In genomic region chr4:138982754-138983153, GRCh38 we compare ENCODE assay signal across 1 cellular context.
TF ChIP-seq lines count a peak whose summit lies in the region.

No MANE protein-coding gene starts in this region.

TF ChIP-seq in GM23338, 12 proteins besides CTCF, POLR2A, EP300 and RAD21 (continued from another document):
- TF ChIP-seq REST (IDR thresholded peaks at IDR 0.05; ENCODE audit: unreplicated experiment) (no peak), ZNF114 (CRISPR knock-in tag; IDR thresholded peaks at IDR 0.05) (no peak), CREB1 (CRISPR knock-in tag; IDR thresholded peaks at IDR 0.05; ENCODE audit: low read depth) (no peak), STAT1 (IDR thresholded peaks at IDR 0.05; ENCODE audit: unreplicated experiment) (no peak), ZNF331 (CRISPR knock-in tag; IDR thresholded peaks at IDR 0.05; ENCODE audit: low read depth) (no peak)
- TF ChIP-seq, protein P1, sequence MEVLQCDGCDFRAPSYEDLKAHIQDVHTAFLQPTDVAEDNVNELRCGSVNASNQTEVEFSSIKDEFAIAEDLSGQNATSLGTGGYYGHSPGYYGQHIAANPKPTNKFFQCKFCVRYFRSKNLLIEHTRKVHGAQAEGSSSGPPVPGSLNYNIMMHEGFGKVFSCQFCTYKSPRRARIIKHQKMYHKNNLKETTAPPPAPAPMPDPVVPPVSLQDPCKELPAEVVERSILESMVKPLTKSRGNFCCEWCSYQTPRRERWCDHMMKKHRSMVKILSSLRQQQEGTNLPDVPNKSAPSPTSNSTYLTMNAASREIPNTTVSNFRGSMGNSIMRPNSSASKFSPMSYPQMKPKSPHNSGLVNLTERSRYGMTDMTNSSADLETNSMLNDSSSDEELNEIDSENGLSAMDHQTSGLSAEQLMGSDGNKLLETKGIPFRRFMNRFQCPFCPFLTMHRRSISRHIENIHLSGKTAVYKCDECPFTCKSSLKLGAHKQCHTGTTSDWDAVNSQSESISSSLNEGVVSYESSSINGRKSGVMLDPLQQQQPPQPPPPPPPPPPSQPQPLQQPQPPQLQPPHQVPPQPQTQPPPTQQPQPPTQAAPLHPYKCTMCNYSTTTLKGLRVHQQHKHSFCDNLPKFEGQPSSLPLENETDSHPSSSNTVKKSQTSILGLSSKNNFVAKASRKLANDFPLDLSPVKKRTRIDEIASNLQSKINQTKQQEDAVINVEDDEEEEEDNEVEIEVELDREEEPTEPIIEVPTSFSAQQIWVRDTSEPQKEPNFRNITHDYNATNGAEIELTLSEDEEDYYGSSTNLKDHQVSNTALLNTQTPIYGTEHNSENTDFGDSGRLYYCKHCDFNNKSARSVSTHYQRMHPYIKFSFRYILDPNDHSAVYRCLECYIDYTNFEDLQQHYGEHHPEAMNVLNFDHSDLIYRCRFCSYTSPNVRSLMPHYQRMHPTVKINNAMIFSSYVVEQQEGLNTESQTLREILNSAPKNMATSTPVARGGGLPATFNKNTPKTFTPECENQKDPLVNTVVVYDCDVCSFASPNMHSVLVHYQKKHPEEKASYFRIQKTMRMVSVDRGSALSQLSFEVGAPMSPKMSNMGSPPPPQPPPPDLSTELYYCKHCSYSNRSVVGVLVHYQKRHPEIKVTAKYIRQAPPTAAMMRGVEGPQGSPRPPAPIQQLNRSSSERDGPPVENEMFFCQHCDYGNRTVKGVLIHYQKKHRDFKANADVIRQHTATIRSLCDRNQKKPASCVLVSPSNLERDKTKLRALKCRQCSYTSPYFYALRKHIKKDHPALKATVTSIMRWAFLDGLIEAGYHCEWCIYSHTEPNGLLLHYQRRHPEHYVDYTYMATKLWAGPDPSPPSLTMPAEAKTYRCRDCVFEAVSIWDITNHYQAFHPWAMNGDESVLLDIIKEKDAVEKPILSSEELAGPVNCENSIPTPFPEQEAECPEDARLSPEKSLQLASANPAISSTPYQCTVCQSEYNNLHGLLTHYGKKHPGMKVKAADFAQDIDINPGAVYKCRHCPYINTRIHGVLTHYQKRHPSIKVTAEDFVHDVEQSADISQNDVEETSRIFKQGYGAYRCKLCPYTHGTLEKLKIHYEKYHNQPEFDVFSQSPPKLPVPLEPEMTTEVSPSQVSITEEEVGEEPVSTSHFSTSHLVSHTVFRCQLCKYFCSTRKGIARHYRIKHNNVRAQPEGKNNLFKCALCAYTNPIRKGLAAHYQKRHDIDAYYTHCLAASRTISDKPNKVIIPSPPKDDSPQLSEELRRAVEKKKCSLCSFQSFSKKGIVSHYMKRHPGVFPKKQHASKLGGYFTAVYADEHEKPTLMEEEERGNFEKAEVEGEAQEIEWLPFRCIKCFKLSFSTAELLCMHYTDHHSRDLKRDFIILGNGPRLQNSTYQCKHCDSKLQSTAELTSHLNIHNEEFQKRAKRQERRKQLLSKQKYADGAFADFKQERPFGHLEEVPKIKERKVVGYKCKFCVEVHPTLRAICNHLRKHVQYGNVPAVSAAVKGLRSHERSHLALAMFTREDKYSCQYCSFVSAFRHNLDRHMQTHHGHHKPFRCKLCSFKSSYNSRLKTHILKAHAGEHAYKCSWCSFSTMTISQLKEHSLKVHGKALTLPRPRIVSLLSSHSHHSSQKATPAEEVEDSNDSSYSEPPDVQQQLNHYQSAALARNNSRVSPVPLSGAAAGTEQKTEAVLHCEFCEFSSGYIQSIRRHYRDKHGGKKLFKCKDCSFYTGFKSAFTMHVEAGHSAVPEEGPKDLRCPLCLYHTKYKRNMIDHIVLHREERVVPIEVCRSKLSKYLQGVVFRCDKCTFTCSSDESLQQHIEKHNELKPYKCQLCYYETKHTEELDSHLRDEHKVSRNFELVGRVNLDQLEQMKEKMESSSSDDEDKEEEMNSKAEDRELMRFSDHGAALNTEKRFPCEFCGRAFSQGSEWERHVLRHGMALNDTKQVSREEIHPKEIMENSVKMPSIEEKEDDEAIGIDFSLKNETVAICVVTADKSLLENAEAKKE (CRISPR knock-in tag; IDR thresholded peaks at IDR 0.05): no peak
